Comparison of ENCODE assay signal across 8 cellular contexts in genomic region chr19:2962018-2962670, GRCh38. TPM values are rescaled to one million over a fixed set of nuclear protein-coding genes. Genes with fewer than 3 reads are reported as not detected.
A peak's percentile ranks its signal among the peaks of the same experiment; 100 is the strongest.
DNase-seq lines count a peak whose midpoint lies in the region; ATAC-seq, FAIRE-seq and TF ChIP-seq lines count a peak whose summit lies in the region.

No MANE protein-coding gene starts in this region.

- DNase-seq in DMS53 treated with DMSO at 0.1 percent for 48 hours (lab: John Stamatoyannopoulos, UW; ENCODE audit: unreplicated experiment) (peak; percentile 32), OCI-M1 (lab: John Stamatoyannopoulos, UW) (peak; percentile 75), pancreas (peak in 1 of 6 donors; percentile 65)
- peak; percentile 30 for DNase-seq in activated gamma-delta T cell treated with anti-CD3 and anti-CD28 coated beads, Interleukin-2, amount 50 U/mL, for 16 hours (ENCODE audit: low read depth)

- no peak overlapping the region for H3K4me3 ChIP-seq in KMS-11 (IDR thresholded peaks at IDR 0.05; ENCODE audit: insufficient read depth, low read depth, low read length)
- peak overlapping the region in 1 of 2 donors; percentile 31 for H3K4me3 ChIP-seq in gastroesophageal sphincter
- peak overlapping the region in 1 of 4 donors; percentile 26 for H3K4me3 ChIP-seq in pancreas

- no peak for TF ChIP-seq EP300 in gastroesophageal sphincter (IDR thresholded peaks at IDR 0.05)

- H2AFZ ChIP-seq in KMS-11 (ENCODE audit: low read depth) = no peak overlapping the region

- ATAC-seq in gastroesophageal sphincter (peak; percentile 81), pancreas (peak; percentile 59 to 97 (median 84)), HG03442 (IDR thresholded peaks at IDR 0.05; ENCODE audit: unreplicated experiment) (no peak), HG03135 (IDR thresholded peaks at IDR 0.05; ENCODE audit: unreplicated experiment) (no peak)

- H3K4me1 ChIP-seq in KMS-11 (ENCODE audit: low read depth, poor library complexity, severe bottlenecking) (no peaks in the 10 kb centered on the region), gastroesophageal sphincter (peaks cover 0 to 10% (median 0%) of the 10 kb centered on the region in 3 donors), pancreas (no peaks in the 10 kb centered on the region)

- no peaks in the 10 kb centered on the region for H3K79me2 ChIP-seq in KMS-11 (ENCODE audit: insufficient read depth, low read depth)

- intact Hi-C loops in pancreas (cut with DNase I) = loop anchor here in 2 of 3 donors (5.0 to 10.0 kb wide), 2 partner anchors 143 to 145 kb away; no protein-coding TSS in a partner anchor

- TF ChIP-seq POLR2A in gastroesophageal sphincter (IDR thresholded peaks at IDR 0.05) = no peak

- H3K27me3 ChIP-seq in KMS-11 (ENCODE audit: insufficient read depth, low read depth) (peaks cover 58% of the 10 kb centered on the region), gastroesophageal sphincter (no peaks in the 10 kb centered on the region), pancreas (no peaks in the 10 kb centered on the region)

- no peaks in the 10 kb centered on the region for H3K36me3 ChIP-seq in KMS-11 (ENCODE audit: insufficient read depth)
- no peaks in the 10 kb centered on the region for H3K36me3 ChIP-seq in gastroesophageal sphincter
- H3K36me3 ChIP-seq in pancreas = no peaks in the 10 kb centered on the region

- H3K9me3 ChIP-seq in gastroesophageal sphincter = no peaks in the 10 kb centered on the region
- H3K9me3 ChIP-seq in pancreas = no peaks in the 10 kb centered on the region

- H3K4me2 ChIP-seq in KMS-11 = no peak overlapping the region

- H3K27ac ChIP-seq in KMS-11 = no peak overlapping the region
- H3K27ac ChIP-seq in gastroesophageal sphincter = no peak overlapping the region
- no peak overlapping the region for H3K27ac ChIP-seq in pancreas

- TF ChIP-seq CTCF in KMS-11 (conservative IDR thresholded peaks at IDR 0.05; ENCODE audit: low read depth, low read length) (peak; percentile 74), gastroesophageal sphincter (IDR thresholded peaks at IDR 0.05) (peak in 3 of 4 experiments; percentile 74 to 97 (median 95)), pancreas (IDR thresholded peaks at IDR 0.05) (peak; percentile 42 to 76 (median 54))

- WGBS in gastroesophageal sphincter (ENCODE audit: low coverage in 1 of 2), 2 donors = 17 to 22% methylated on average over 6 to 13 of the region's 17 CpGs
- WGBS in pancreas, 2 donors = 25 to 26% methylated on average over 17 of the region's 17 CpGs

- peak; percentile 51 for FAIRE-seq in pancreas (lab: Jason Lieb, UNC)

- H3K9ac ChIP-seq in KMS-11 = no peak overlapping the region

- H4K20me1 ChIP-seq in KMS-11 (ENCODE audit: insufficient read depth) = no peaks in the 10 kb centered on the region

RNA-seq across cellular contexts. Expression of gene TLE6, which starts 15.2 kb away (rescaled TPM):
- total RNA-seq in gastroesophageal sphincter = under 1 TPM in 3 of 4 donors, not detected in 1; 0.19 to 0.64 (median 0.40) TPM
- total RNA-seq in pancreas = 1 to 10 TPM in 4 of 6 donors, under 1 TPM in 2; 0.97 to 1.6 (median 1.1) TPM
- 1 to 10 TPM; 6.7 to 8.5 TPM for polyA plus RNA-seq in pancreas

RNA-seq across cellular contexts. Expression of gene ZNF77, which starts 17.4 kb away (rescaled TPM):
- total RNA-seq in gastroesophageal sphincter (1 to 10 TPM; 2.2 to 6.8 (median 3.4) TPM), pancreas (1 to 10 TPM; 1.3 to 2.6 (median 1.7) TPM)
- polyA plus RNA-seq in pancreas = 1 to 10 TPM; 2.7 to 3.4 TPM

Comparison
In these comparisons a context has a peak if more than half of its experiments do, and no peak if none do; other contexts are left out.
1. ATAC-seq: peak in gastroesophageal sphincter (single experiment) and pancreas (4 of 4); none in HG03442 (single experiment) and HG03135 (single experiment).
2. Peak in every context shown above with its lines, with median percentiles within 50 percentile points of each other: CTCF ChIP-seq.